Comparison of ENCODE assay signal across 1 cellular context in genomic region chr14:52863339-52863700, GRCh38.
TF ChIP-seq lines count a peak whose summit lies in the region.

No MANE protein-coding gene starts in this region.

TF ChIP-seq in SK-N-SH, 30 proteins besides CTCF, POLR2A, EP300 and RAD21 (continued from another document):
- TF ChIP-seq USF2 (IDR thresholded peaks at IDR 0.05; ENCODE audit: borderline replicate concordance, low read depth, low read length) (no peak), EZH2phosphoT487 (IDR thresholded peaks at IDR 0.05; ENCODE audit: borderline replicate concordance, low read depth) (no peak), REST (IDR thresholded peaks at IDR 0.05; ENCODE audit: low read depth, low read length) (no peak)
